ENCODE assay signal across 15 cellular contexts in the genomic region with DNA sequence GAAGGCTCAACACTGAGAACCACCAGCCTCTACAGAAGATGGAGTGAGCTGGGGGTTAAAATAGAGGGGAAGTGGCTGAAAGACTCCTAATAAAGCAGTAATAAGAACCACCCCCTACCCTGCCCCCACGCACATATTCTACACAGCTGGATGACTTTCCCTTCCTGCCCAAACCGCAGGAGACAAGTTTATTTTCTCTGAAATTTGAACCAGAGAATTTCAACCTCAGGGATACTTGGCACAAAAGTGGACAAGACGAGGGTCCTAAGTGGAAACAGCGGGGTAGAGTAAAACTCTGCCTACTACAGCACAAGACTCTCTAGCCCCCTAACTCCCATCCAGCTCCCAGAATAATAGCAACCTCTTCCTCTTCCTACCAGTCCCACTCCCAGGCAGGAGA. TPM values are rescaled to one million over a fixed set of nuclear protein-coding genes. Genes with fewer than 3 reads are reported as not detected.
DNase-seq lines count a peak whose midpoint lies in the region; ATAC-seq and TF ChIP-seq lines count a peak whose summit lies in the region.
"Had no signal": no experiment of that assay in that cellular context is flagged by ENCODE, and none has a peak within 500 bp of the region (broad histone marks: within the 10 kb centered on the region; RNA-seq: fewer than 3 reads in every experiment).

No MANE protein-coding gene starts in this region.

- CTCF ChIA-PET in A673 (lab: Charles Lee): interaction anchor here (0.5 kb wide), 1 partner anchor 86 kb away, joined by 6 read pairs; no protein-coding TSS in a partner anchor

- DNase-seq in A673 (ENCODE audit: low spot score) (peak; percentile 59), HCEC 1CT (peak; percentile 45), astrocyte of the cerebellum (ENCODE audit: low read depth) (peak; percentile 28), kidney glomerular epithelial cell (lab: John Stamatoyannopoulos, UW) (peak; percentile 3), NCI-H446 treated with DMSO at 0.1 percent for 48 hours (lab: John Stamatoyannopoulos, UW) (no peak)
- DNase-seq: activated CD4-positive, alpha-beta T cell treated with anti-CD3 and anti-CD28 coated beads for 48 hours; activated gamma-delta T cell; dorsolateral prefrontal cortex; mucosa of descending colon; SHP77 had no signal

- H3K36me3 ChIP-seq in A673 (ENCODE audit: insufficient read depth, low read length, poor library complexity, severe bottlenecking): no peaks in the 10 kb centered on the region

- H3K27me3 ChIP-seq in A673 (replicated peaks; ENCODE audit: insufficient read depth, low read depth, low read length, poor library complexity): no peaks in the 10 kb centered on the region
- H3K27me3 ChIP-seq: dorsolateral prefrontal cortex had no signal

- H3K27ac ChIP-seq in A673 (ENCODE audit: low read depth, low read length, poor library complexity, severe bottlenecking): no peak overlapping the region
- H3K27ac ChIP-seq: A549 had no signal

- H3K9me3 ChIP-seq in A673 (ENCODE audit: low read depth, low read length, poor library complexity, severe bottlenecking): no peaks in the 10 kb centered on the region
- H3K9me3 ChIP-seq: A549, mucosa of descending colon had no signal

- peaks cover 10% of the 10 kb centered on the region for H3K4me1 ChIP-seq in A673 (ENCODE audit: insufficient read depth, low read length, poor library complexity, severe bottlenecking)

- in situ Hi-C loops in astrocyte of the cerebellum (cut with HindIII; ENCODE audit: low sequenced_read_pairs): no loop called here

- TF ChIP-seq CTCF in A673 (conservative IDR thresholded peaks at IDR 0.05; ENCODE audit: low read depth, low read length): no peak
- no peak for TF ChIP-seq CTCF in astrocyte of the cerebellum (IDR thresholded peaks at IDR 0.05; ENCODE audit: low read depth, low read length, missing control alignments)

- no peak for ATAC-seq in HG03378 (IDR thresholded peaks at IDR 0.05; ENCODE audit: unreplicated experiment)
- ATAC-seq in GM18909 (IDR thresholded peaks at IDR 0.05; ENCODE audit: poor library complexity, unreplicated experiment): no peak
- no peak for ATAC-seq in GM18861 (IDR thresholded peaks at IDR 0.05; ENCODE audit: unreplicated experiment)
- ATAC-seq: A549, mucosa of descending colon had no signal

- no peak overlapping the region for H3K4me3 ChIP-seq in A673 (ENCODE audit: low read depth, low read length, poor library complexity, severe bottlenecking)
- H3K4me3 ChIP-seq in astrocyte of the cerebellum (ENCODE audit: low read depth, low read length): no peak overlapping the region
- H3K4me3 ChIP-seq: A549, dorsolateral prefrontal cortex, mucosa of descending colon, smooth muscle cell had no signal

- POLR2A ChIA-PET in A673 (lab: Charles Lee; ENCODE audit: low non-redundant PET): no interaction called here

- intact Hi-C loops in A673 (cut with micrococcal nuclease; ENCODE audit: unreplicated experiment): no loop called here

- no TSS peak for BruUV-seq in A673 (replicated peaks; lab: Mats Ljungman, UMichigan)

RNA-seq across cellular contexts. Expression of a gene that starts 28.4 kb away (rescaled TPM):
- total RNA-seq in A673 (2021): 9.7 and 12.1 TPM in 2 replicates
